In genomic region chr11:125883375-125883774, GRCh38 we compare ENCODE assay signal across 1 cellular context.
TF ChIP-seq lines count a peak whose summit lies in the region.

No MANE protein-coding gene starts in this region.

TF ChIP-seq in endothelial cell of umbilical vein, 7 proteins besides CTCF, POLR2A, EP300 and RAD21:
- TF ChIP-seq POLR2AphosphoS5 (IDR thresholded peaks at IDR 0.05; ENCODE audit: insufficient read depth, low read depth, low read length) = no peak
- no peak for TF ChIP-seq JUN (IDR thresholded peaks at IDR 0.05; ENCODE audit: borderline replicate concordance, insufficient read depth, insufficient read length, low read depth)
- TF ChIP-seq FOS (IDR thresholded peaks at IDR 0.05; ENCODE audit: borderline replicate concordance, insufficient read depth, low read length) = no peak
- TF ChIP-seq MYC (IDR thresholded peaks at IDR 0.05; ENCODE audit: low read depth, low read length) = no peak
